In the genomic region with DNA sequence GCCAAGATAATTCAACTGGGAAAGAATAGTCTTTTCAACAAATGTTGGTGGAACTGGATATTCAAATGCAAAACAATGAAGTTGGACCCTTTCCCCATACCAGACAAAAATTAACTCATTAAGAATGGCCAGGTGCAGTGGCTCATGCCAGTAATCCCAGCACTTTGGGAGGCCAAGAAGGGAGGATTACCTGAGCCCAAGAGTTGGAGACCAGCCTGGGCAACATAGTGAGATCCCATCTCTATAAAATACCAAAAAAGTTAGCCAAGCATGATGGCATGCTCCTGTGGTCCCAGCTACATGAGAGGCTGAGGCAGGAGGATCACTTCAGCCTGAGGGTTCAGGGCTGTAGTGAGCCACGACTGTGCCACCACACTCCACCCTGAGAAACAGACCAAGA, we compare ENCODE assay signal across 1 cellular context.
TF ChIP-seq lines count a peak whose summit lies in the region.

No MANE protein-coding gene starts in this region.

TF ChIP-seq in WTC11, 78 proteins besides CTCF, POLR2A, EP300 and RAD21:
- TF ChIP-seq ZNF121 (CRISPR knock-in tag; IDR thresholded peaks at IDR 0.05) (peak; percentile 97), TP53 (CRISPR knock-in tag; IDR thresholded peaks at IDR 0.05) (no peak)
